ENCODE assay signal across 1 cellular context in genomic region chr1:30064547-30064946, GRCh38.
TF ChIP-seq lines count a peak whose summit lies in the region.

No MANE protein-coding gene starts in this region.

TF ChIP-seq in IMR-90, 13 proteins besides CTCF, POLR2A, EP300 and RAD21 (continued from another document):
- no peak for TF ChIP-seq USF2 (IDR thresholded peaks at IDR 0.05; ENCODE audit: low read depth, low read length)
